Comparison of ENCODE assay signal across 18 cellular contexts in genomic region chr4:42104521-42104920, GRCh38. TPM values are rescaled to one million over a fixed set of nuclear protein-coding genes. Genes with fewer than 3 reads are reported as not detected.
DNase-seq lines count a peak whose midpoint lies in the region; ATAC-seq and TF ChIP-seq lines count a peak whose summit lies in the region.
"Had no signal": no experiment of that assay in that cellular context is flagged by ENCODE, and none has a peak within 500 bp of the region (broad histone marks: within the 10 kb centered on the region; RNA-seq: fewer than 3 reads in every experiment).

No MANE protein-coding gene starts in this region.

- no peaks in the 10 kb centered on the region for H3K4me1 ChIP-seq in Caco-2
- H3K4me1 ChIP-seq: right atrium auricular region, thyroid gland had no signal

- intact Hi-C loops in Caco-2 (cut with micrococcal nuclease; ENCODE audit: unreplicated experiment) = no loop called here

- POLR2A ChIA-PET in Caco-2 (lab: Charles Lee) = no interaction called here

- H3K27ac ChIP-seq in WERI-Rb-1 = no peak overlapping the region
- H3K27ac ChIP-seq: right atrium auricular region, thyroid gland had no signal

- H3K27ac Mint-ChIP-seq in Caco-2 (ENCODE audit: unreplicated experiment) = no peak overlapping the region
- H3K27ac Mint-ChIP-seq in activated naive CD4-positive, alpha-beta T cell treated with anti-CD3 and anti-CD28 coated beads, Interleukin-2, amount 50 U/mL, for 72 hours = no peak overlapping the region
- H3K27ac Mint-ChIP-seq: activated naive CD8-positive, alpha-beta T cell treated with anti-CD3 and anti-CD28 coated beads for 36 hours; CD14-positive monocyte; natural killer cell treated with Interleukin-12 subunit alpha and Interleukin-12 subunit beta and Interleukin-15 and Interleukin-18, amount 100 ng/mL, for 72 hours had no signal

- H3K4me1 Mint-ChIP-seq in Caco-2 (ENCODE audit: low read depth, unreplicated experiment) = no peaks in the 10 kb centered on the region
- H3K4me1 Mint-ChIP-seq: activated naive CD8-positive, alpha-beta T cell treated with anti-CD3 and anti-CD28 coated beads for 36 hours had no signal

- DNase-seq in Daoy (ENCODE audit: low read depth) (peak; percentile 23), Kasumi-1 (lab: John Stamatoyannopoulos, UW) (peak; percentile 58 to 59), WERI-Rb-1 (peak; percentile 50), foreskin fibroblast (peak; percentile 33 to 61), Caco-2 (no peak)
- no peak for DNase-seq in activated naive CD4-positive, alpha-beta T cell treated with anti-CD3 and anti-CD28 coated beads, Interleukin-2, amount 50 U/mL, for 72 hours (ENCODE audit: low spot score in 2 of 2)
- DNase-seq: activated CD4-positive, alpha-beta T cell treated with anti-CD3 and anti-CD28 coated beads for 1 hour; activated CD8-positive, alpha-beta memory T cell treated with anti-CD3 and anti-CD28 coated beads, Interleukin-2, amount 50 U/mL, for 48 hours; activated naive CD8-positive, alpha-beta T cell treated with anti-CD3 and anti-CD28 coated beads for 36 hours; GDM1; NCI-H1105 treated with DMSO at 0.1 percent for 48 hours; stimulated activated CD4-positive, alpha-beta T cell treated with anti-CD3 and anti-CD28 coated beads, Interleukin-2, amount 100 ng/mL, for 24 hours; thyroid gland had no signal

- H3K4me3 Mint-ChIP-seq in Caco-2 (ENCODE audit: unreplicated experiment) = no peak overlapping the region
- H3K4me3 Mint-ChIP-seq: activated naive CD8-positive, alpha-beta T cell treated with anti-CD3 and anti-CD28 coated beads for 36 hours; CD14-positive monocyte; natural killer cell treated with Interleukin-12 subunit alpha and Interleukin-12 subunit beta and Interleukin-15 and Interleukin-18, amount 100 ng/mL, for 72 hours had no signal

- ATAC-seq in HG03571 (IDR thresholded peaks at IDR 0.05; ENCODE audit: unreplicated experiment) (no peak), GM18868 (IDR thresholded peaks at IDR 0.05; ENCODE audit: unreplicated experiment) (no peak)
- no peak for ATAC-seq in activated naive CD4-positive, alpha-beta T cell treated with anti-CD3 and anti-CD28 coated beads, Interleukin-2, amount 50 U/mL, for 72 hours
- ATAC-seq: natural killer cell treated with Interleukin-12 subunit alpha and Interleukin-12 subunit beta and Interleukin-15 and Interleukin-18, amount 100 ng/mL, for 72 hours had no signal

- no peak overlapping the region for H3K4me3 ChIP-seq in WERI-Rb-1 (ENCODE audit: low read depth, low read length)
- H3K4me3 ChIP-seq in foreskin fibroblast (ENCODE audit: low read depth in 1 of 2, low read length in 2 of 2) = no peak overlapping the region
- no peak overlapping the region for H3K4me3 ChIP-seq in Caco-2 (ENCODE audit: low read depth, low read length)
- H3K4me3 ChIP-seq: right atrium auricular region, thyroid gland had no signal

- no peaks in the 10 kb centered on the region for H3K36me3 Mint-ChIP-seq in Caco-2 (ENCODE audit: insufficient read depth, unreplicated experiment)
- H3K36me3 Mint-ChIP-seq in activated naive CD4-positive, alpha-beta T cell treated with anti-CD3 and anti-CD28 coated beads, Interleukin-2, amount 50 U/mL, for 72 hours = no peaks in the 10 kb centered on the region
- H3K36me3 Mint-ChIP-seq: activated naive CD8-positive, alpha-beta T cell treated with anti-CD3 and anti-CD28 coated beads for 36 hours; CD14-positive monocyte had no signal

- H3K9me3 ChIP-seq in WERI-Rb-1 (ENCODE audit: severe bottlenecking) = no peaks in the 10 kb centered on the region
- H3K9me3 ChIP-seq in Caco-2 = no peaks in the 10 kb centered on the region
- H3K9me3 ChIP-seq: right atrium auricular region, thyroid gland had no signal

- H3K27me3 Mint-ChIP-seq in Caco-2 (ENCODE audit: insufficient read depth, unreplicated experiment) = peaks cover 11% of the 10 kb centered on the region

- CTCF ChIA-PET in Caco-2 (lab: Charles Lee) = no interaction called here

- H3K36me3 ChIP-seq in WERI-Rb-1 (no peaks in the 10 kb centered on the region), Caco-2 (ENCODE audit: control insufficient read depth, insufficient read depth, low read length) (no peaks in the 10 kb centered on the region)
- H3K36me3 ChIP-seq: right atrium auricular region, thyroid gland had no signal

- no peak for TF ChIP-seq CTCF in WERI-Rb-1 (IDR thresholded peaks at IDR 0.05; ENCODE audit: low read depth, low read length)
- no peak for TF ChIP-seq CTCF in foreskin fibroblast (IDR thresholded peaks at IDR 0.05; ENCODE audit: low read depth, low read length)
- TF ChIP-seq CTCF in Caco-2 (IDR thresholded peaks at IDR 0.05; ENCODE audit: insufficient read depth in 1 of 2, low read depth in 1 of 2, low read length in 1 of 2, severe bottlenecking in 1 of 2, unreplicated experiment in 1 of 2) = no peak

- H3K27me3 ChIP-seq in WERI-Rb-1 (ENCODE audit: insufficient read depth, low read depth, severe bottlenecking) (no peaks in the 10 kb centered on the region), Caco-2 (replicated peaks; ENCODE audit: control insufficient read depth, insufficient read depth, low read length) (no peaks in the 10 kb centered on the region)
- H3K27me3 ChIP-seq: right atrium auricular region, thyroid gland had no signal

- H3K9me3 Mint-ChIP-seq in Caco-2 (ENCODE audit: unreplicated experiment) = no peaks in the 10 kb centered on the region
- H3K9me3 Mint-ChIP-seq in activated naive CD4-positive, alpha-beta T cell treated with anti-CD3 and anti-CD28 coated beads, Interleukin-2, amount 50 U/mL, for 72 hours = peaks cover 5 to 6% of the 10 kb centered on the region in 2 donors

- no TSS peak for BruUV-seq in Caco-2 (replicated peaks; lab: Mats Ljungman, UMichigan)

RNA-seq across cellular contexts. Expression of gene BEND4, which starts 47.9 kb away (rescaled TPM):
- 3.9 and 5.5 TPM in 2 replicates for total RNA-seq in Daoy (2014; rRNA removed; shearing (Covaris generic))
- total RNA-seq in Caco-2 (2022) = not detected in 2 replicates
- under 1 TPM; 0.09 to 0.82 TPM for total RNA-seq in activated naive CD4-positive, alpha-beta T cell treated with anti-CD3 and anti-CD28 coated beads, Interleukin-2, amount 50 U/mL, for 72 hours

Comparison
In these comparisons a context has a peak if more than half of its experiments do, and no peak if none do; other contexts are left out.
1. DNase-seq: peak in Daoy (single experiment), Kasumi-1 (2 of 2), WERI-Rb-1 (single experiment) and foreskin fibroblast (2 of 2); none in Caco-2 (0 of 2) and activated naive CD4-positive, alpha-beta T cell treated with anti-CD3 and anti-CD28 coated beads, Interleukin-2, amount 50 U/mL, for 72 hours (0 of 2).